8 cellular contexts compared by ENCODE assay signal in genomic region chr5:60944904-60945759, GRCh38. TPM values are rescaled to one million over a fixed set of nuclear protein-coding genes. Genes with fewer than 3 reads are reported as not detected.
DNase-seq lines count a peak whose midpoint lies in the region; ATAC-seq and TF ChIP-seq lines count a peak whose summit lies in the region.

A gene with protein sequence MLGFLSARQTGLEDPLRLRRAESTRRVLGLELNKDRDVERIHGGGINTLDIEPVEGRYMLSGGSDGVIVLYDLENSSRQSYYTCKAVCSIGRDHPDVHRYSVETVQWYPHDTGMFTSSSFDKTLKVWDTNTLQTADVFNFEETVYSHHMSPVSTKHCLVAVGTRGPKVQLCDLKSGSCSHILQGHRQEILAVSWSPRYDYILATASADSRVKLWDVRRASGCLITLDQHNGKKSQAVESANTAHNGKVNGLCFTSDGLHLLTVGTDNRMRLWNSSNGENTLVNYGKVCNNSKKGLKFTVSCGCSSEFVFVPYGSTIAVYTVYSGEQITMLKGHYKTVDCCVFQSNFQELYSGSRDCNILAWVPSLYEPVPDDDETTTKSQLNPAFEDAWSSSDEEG (minus strand): TSS chr5:60945070. CDS start chr5:60945008, 62 bp downstream.
Gene NDUFAF2 (plus strand): TSS chr5:60945205. CDS start chr5:60945256, 51 bp downstream.

- no peaks in the 10 kb centered on the region for H3K27me3 Mint-ChIP-seq in CD4-positive, CD25-positive, alpha-beta regulatory T cell

- TF ChIP-seq CTCF in lower leg skin (IDR thresholded peaks at IDR 0.05): no peak

- no peak within 1 kb of the TSS for H3K4me3 Mint-ChIP-seq in CD4-positive, CD25-positive, alpha-beta regulatory T cell

- DNase-seq in CD4-positive, CD25-positive, alpha-beta regulatory T cell: peak; percentile 83 to 93 (median 89)
- DNase-seq in NCI-H774 (lab: John Stamatoyannopoulos, UW): peak; percentile 74
- DNase-seq in activated CD4-positive, alpha-beta T cell treated with anti-CD3 and anti-CD28 coated beads, Interleukin-2, amount 50 U/mL, for 48 hours: peak; percentile 83 to 88
- peak; percentile 93 for DNase-seq in ecto neural progenitor cell (ENCODE audit: low spot score)
- DNase-seq in lower leg skin (ENCODE audit: low spot score in 2 of 2): peak; percentile 92 to 98
- peak; percentile 79 to 87 for DNase-seq in stimulated activated CD4-positive, alpha-beta T cell treated with anti-CD3 and anti-CD28 coated beads, Interleukin-4, amount 100 ng/mL, for 4 hours

- ATAC-seq in CD4-positive, CD25-positive, alpha-beta regulatory T cell (ENCODE audit: low read depth in 2 of 2): peak; percentile 99
- peak; percentile 98 for ATAC-seq in GM19438 (IDR thresholded peaks at IDR 0.05; ENCODE audit: low read depth, unreplicated experiment)
- peak; percentile 100 for ATAC-seq in HG03571 (IDR thresholded peaks at IDR 0.05; ENCODE audit: unreplicated experiment)

- H3K4me3 ChIP-seq in CD4-positive, CD25-positive, alpha-beta regulatory T cell (ENCODE audit: low read depth, low read length): peak within 1 kb of the TSS; percentile 100
- H3K4me3 ChIP-seq in lower leg skin (ENCODE audit: low read depth, poor library complexity, severe bottlenecking): peak within 1 kb of the TSS; percentile 49

- H3K36me3 ChIP-seq in CD4-positive, CD25-positive, alpha-beta regulatory T cell (ENCODE audit: control insufficient read depth, insufficient read depth, low read length): peaks cover 5% of the 10 kb centered on the region

- H3K27me3 ChIP-seq in CD4-positive, CD25-positive, alpha-beta regulatory T cell (ENCODE audit: control insufficient read depth, insufficient read depth, low read length): no peaks in the 10 kb centered on the region

- H3K27ac ChIP-seq in CD4-positive, CD25-positive, alpha-beta regulatory T cell (ENCODE audit: insufficient read depth, low read length, poor library complexity, severe bottlenecking): peak within 1 kb of the TSS; percentile 56

- no peaks in the 10 kb centered on the region for H3K9me3 ChIP-seq in CD4-positive, CD25-positive, alpha-beta regulatory T cell (ENCODE audit: control insufficient read depth in 2 of 2, low read length in 2 of 2)

- peaks cover 22 to 35% (median 26%) of the 10 kb centered on the region in 4 donors for H3K4me1 Mint-ChIP-seq in CD4-positive, CD25-positive, alpha-beta regulatory T cell

- 0% methylated on average over 50 to 60 of the region's 61 CpGs for WGBS in lower leg skin, 2 donors

- no peaks in the 10 kb centered on the region for H3K9me3 Mint-ChIP-seq in CD4-positive, CD25-positive, alpha-beta regulatory T cell

- no peaks in the 10 kb centered on the region for H3K36me3 Mint-ChIP-seq in CD4-positive, CD25-positive, alpha-beta regulatory T cell

- TF ChIP-seq POLR2A in lower leg skin (IDR thresholded peaks at IDR 0.05): no peak

- intact Hi-C loops in lower leg skin (cut with DNase I; ENCODE audit: low total_unique reads): no loop called here

- peaks cover 28% of the 10 kb centered on the region for H3K4me1 ChIP-seq in CD4-positive, CD25-positive, alpha-beta regulatory T cell (ENCODE audit: control insufficient read depth, insufficient read depth, low read length, poor library complexity, severe bottlenecking)

- H3K27ac Mint-ChIP-seq in CD4-positive, CD25-positive, alpha-beta regulatory T cell: peak within 1 kb of the TSS in 2 of 3 donors; percentile 68 to 85

RNA-seq across cellular contexts. Expression of the first gene that starts in this region (rescaled TPM):
- total RNA-seq in CD4-positive, CD25-positive, alpha-beta regulatory T cell: 6.1 TPM
- polyA plus RNA-seq in CD4-positive, CD25-positive, alpha-beta regulatory T cell: 10 to 100 TPM; 10.2 to 16.2 (median 12.0) TPM
- total RNA-seq in lower leg skin: 10 to 100 TPM in 2 of 4 donors, 1 to 10 TPM in 2; 5.0 to 29.1 (median 11.9) TPM

RNA-seq across cellular contexts. Expression of gene NDUFAF2, which starts in this region (rescaled TPM):
- total RNA-seq in CD4-positive, CD25-positive, alpha-beta regulatory T cell: 11.2 TPM
- polyA plus RNA-seq in CD4-positive, CD25-positive, alpha-beta regulatory T cell: 10 to 100 TPM; 29.8 to 37.6 (median 35.4) TPM
- 10 to 100 TPM; 13.3 to 22.7 (median 16.0) TPM for total RNA-seq in lower leg skin

Comparison
In these comparisons a context has a peak if more than half of its experiments do, and no peak if none do; other contexts are left out.
1. Peak in every context shown above with its lines: DNase-seq, ATAC-seq, H3K4me3 ChIP-seq and H3K27ac ChIP-seq.